ENCODE assay signal across 1 cellular context in the genomic region with DNA sequence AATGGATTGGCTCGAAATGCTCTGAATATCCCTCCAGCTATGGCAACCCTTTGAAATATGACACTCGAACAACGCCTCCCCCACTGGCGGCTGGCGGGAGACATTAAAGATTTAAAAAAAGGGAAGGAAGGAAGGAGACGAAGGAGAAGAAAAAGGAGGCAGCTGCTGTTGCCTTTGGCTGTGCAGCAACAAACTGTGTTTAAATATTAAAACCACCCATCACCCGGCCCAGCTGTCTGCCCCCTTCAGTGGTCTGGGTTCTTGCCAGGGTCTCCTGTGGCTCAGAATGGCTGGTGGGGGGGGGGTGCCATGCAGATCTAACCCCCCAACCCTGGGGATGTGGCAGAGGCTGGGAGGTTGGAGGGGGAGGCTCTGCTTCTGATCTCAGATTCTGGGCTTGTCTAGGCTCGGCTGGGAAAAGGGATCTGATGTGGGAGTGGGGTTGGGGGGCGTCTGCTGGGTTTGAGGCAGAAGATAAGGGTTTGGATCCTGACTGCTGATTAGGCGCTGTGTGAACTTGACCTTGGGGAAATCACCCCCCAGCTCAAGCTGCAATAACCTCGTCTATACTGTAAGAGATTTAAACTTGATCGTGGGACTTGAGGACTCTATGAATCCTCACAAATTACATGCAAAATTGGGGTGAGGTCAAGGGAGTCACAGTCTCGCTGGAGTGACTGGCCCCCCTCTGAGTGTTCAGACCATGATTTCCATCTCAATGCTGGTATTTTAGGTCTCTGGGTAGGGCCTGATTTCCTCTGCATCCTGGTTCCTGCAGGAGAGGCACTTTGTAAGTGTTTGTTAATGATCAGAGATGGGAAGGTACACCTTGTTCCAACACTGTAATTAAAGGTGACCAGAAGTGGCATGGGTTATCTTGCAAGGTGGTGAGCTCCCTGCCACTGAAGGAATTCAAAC.
TF ChIP-seq lines count a peak whose summit lies in the region.

No MANE protein-coding gene starts in this region.

TF ChIP-seq in H1, 55 proteins besides CTCF, POLR2A, EP300 and RAD21:
- TF ChIP-seq RBBP5 (IDR thresholded peaks at IDR 0.05; ENCODE audit: borderline replicate concordance, low read depth, low read length) (no peak), TCF12 (IDR thresholded peaks at IDR 0.05; ENCODE audit: low read depth, low read length) (no peak), TEAD4 (IDR thresholded peaks at IDR 0.05; ENCODE audit: low read depth, low read length) (0 out of 2 replicates have a peak, but pooled peaks have one; percentile 40), SIX5 (IDR thresholded peaks at IDR 0.05; ENCODE audit: low read depth, low read length) (peak; percentile 32; the same call in 1 of the 2 replicates), CEBPB (IDR thresholded peaks at IDR 0.05; ENCODE audit: low read depth, low read length) (no peak)
- TF ChIP-seq, protein P1, sequence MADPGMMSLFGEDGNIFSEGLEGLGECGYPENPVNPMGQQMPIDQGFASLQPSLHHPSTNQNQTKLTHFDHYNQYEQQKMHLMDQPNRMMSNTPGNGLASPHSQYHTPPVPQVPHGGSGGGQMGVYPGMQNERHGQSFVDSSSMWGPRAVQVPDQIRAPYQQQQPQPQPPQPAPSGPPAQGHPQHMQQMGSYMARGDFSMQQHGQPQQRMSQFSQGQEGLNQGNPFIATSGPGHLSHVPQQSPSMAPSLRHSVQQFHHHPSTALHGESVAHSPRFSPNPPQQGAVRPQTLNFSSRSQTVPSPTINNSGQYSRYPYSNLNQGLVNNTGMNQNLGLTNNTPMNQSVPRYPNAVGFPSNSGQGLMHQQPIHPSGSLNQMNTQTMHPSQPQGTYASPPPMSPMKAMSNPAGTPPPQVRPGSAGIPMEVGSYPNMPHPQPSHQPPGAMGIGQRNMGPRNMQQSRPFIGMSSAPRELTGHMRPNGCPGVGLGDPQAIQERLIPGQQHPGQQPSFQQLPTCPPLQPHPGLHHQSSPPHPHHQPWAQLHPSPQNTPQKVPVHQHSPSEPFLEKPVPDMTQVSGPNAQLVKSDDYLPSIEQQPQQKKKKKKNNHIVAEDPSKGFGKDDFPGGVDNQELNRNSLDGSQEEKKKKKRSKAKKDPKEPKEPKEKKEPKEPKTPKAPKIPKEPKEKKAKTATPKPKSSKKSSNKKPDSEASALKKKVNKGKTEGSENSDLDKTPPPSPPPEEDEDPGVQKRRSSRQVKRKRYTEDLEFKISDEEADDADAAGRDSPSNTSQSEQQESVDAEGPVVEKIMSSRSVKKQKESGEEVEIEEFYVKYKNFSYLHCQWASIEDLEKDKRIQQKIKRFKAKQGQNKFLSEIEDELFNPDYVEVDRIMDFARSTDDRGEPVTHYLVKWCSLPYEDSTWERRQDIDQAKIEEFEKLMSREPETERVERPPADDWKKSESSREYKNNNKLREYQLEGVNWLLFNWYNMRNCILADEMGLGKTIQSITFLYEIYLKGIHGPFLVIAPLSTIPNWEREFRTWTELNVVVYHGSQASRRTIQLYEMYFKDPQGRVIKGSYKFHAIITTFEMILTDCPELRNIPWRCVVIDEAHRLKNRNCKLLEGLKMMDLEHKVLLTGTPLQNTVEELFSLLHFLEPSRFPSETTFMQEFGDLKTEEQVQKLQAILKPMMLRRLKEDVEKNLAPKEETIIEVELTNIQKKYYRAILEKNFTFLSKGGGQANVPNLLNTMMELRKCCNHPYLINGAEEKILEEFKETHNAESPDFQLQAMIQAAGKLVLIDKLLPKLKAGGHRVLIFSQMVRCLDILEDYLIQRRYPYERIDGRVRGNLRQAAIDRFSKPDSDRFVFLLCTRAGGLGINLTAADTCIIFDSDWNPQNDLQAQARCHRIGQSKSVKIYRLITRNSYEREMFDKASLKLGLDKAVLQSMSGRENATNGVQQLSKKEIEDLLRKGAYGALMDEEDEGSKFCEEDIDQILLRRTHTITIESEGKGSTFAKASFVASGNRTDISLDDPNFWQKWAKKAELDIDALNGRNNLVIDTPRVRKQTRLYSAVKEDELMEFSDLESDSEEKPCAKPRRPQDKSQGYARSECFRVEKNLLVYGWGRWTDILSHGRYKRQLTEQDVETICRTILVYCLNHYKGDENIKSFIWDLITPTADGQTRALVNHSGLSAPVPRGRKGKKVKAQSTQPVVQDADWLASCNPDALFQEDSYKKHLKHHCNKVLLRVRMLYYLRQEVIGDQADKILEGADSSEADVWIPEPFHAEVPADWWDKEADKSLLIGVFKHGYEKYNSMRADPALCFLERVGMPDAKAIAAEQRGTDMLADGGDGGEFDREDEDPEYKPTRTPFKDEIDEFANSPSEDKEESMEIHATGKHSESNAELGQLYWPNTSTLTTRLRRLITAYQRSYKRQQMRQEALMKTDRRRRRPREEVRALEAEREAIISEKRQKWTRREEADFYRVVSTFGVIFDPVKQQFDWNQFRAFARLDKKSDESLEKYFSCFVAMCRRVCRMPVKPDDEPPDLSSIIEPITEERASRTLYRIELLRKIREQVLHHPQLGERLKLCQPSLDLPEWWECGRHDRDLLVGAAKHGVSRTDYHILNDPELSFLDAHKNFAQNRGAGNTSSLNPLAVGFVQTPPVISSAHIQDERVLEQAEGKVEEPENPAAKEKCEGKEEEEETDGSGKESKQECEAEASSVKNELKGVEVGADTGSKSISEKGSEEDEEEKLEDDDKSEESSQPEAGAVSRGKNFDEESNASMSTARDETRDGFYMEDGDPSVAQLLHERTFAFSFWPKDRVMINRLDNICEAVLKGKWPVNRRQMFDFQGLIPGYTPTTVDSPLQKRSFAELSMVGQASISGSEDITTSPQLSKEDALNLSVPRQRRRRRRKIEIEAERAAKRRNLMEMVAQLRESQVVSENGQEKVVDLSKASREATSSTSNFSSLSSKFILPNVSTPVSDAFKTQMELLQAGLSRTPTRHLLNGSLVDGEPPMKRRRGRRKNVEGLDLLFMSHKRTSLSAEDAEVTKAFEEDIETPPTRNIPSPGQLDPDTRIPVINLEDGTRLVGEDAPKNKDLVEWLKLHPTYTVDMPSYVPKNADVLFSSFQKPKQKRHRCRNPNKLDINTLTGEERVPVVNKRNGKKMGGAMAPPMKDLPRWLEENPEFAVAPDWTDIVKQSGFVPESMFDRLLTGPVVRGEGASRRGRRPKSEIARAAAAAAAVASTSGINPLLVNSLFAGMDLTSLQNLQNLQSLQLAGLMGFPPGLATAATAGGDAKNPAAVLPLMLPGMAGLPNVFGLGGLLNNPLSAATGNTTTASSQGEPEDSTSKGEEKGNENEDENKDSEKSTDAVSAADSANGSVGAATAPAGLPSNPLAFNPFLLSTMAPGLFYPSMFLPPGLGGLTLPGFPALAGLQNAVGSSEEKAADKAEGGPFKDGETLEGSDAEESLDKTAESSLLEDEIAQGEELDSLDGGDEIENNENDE (IDR thresholded peaks at IDR 0.05; ENCODE audit: insufficient replicate concordance, low read length) = no peak
- TF ChIP-seq, protein P2, sequence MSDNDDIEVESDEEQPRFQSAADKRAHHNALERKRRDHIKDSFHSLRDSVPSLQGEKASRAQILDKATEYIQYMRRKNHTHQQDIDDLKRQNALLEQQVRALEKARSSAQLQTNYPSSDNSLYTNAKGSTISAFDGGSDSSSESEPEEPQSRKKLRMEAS (IDR thresholded peaks at IDR 0.05) = no peak
